ENCODE assay signal across 8 cellular contexts in genomic region chr21:15063081-15063820, GRCh38. TPM values are rescaled to one million over a fixed set of nuclear protein-coding genes. Genes with fewer than 3 reads are reported as not detected.
DNase-seq lines count a peak whose midpoint lies in the region; ATAC-seq and TF ChIP-seq lines count a peak whose summit lies in the region.

No MANE protein-coding gene starts in this region.

- no peak for DNase-seq in T-helper 2 cell treated with Interferon-gamma antibody and Interleukin-4, amounts not matched to agents 5 μg/mL and 100 μg/mL, for 36 hours (ENCODE audit: low spot score)
- no peak for DNase-seq in T-helper 2 cell
- peak; percentile 16 for DNase-seq in UCSD-AML1 (lab: John Stamatoyannopoulos, UW; ENCODE audit: unreplicated experiment)
- no peak for DNase-seq in natural killer cell
- no peak for DNase-seq in OCI-M2 (lab: John Stamatoyannopoulos, UW; ENCODE audit: unreplicated experiment)

- H3K27ac ChIP-seq in ectodermal cell (ENCODE audit: insufficient read depth, low read depth, low read length, poor library complexity, severe bottlenecking): peak overlapping the region; percentile 55

- no peaks in the 10 kb centered on the region for H3K9me3 Mint-ChIP-seq in T-helper 2 cell treated with Interferon-gamma antibody and Interleukin-4, amounts not matched to agents 5 μg/mL and 100 μg/mL, for 36 hours
- H3K9me3 Mint-ChIP-seq in natural killer cell: no peaks in the 10 kb centered on the region

- H3K4me3 Mint-ChIP-seq in T-helper 2 cell treated with Interferon-gamma antibody and Interleukin-4, amounts not matched to agents 5 μg/mL and 100 μg/mL, for 36 hours: peak overlapping the region; percentile 76
- peak overlapping the region; percentile 90 for H3K4me3 Mint-ChIP-seq in natural killer cell

- H3K4me3 ChIP-seq in ectodermal cell (ENCODE audit: insufficient read depth, low read depth, low read length): peak overlapping the region; percentile 87

- H3K4me1 ChIP-seq in ectodermal cell (ENCODE audit: control insufficient read depth, insufficient read depth, low read length): peaks cover 19% of the 10 kb centered on the region

- no peak for TF ChIP-seq CTCF in natural killer cell (IDR thresholded peaks at IDR 0.05)

- peaks cover 50% of the 10 kb centered on the region for H3K27me3 Mint-ChIP-seq in T-helper 2 cell treated with Interferon-gamma antibody and Interleukin-4, amounts not matched to agents 5 μg/mL and 100 μg/mL, for 36 hours (ENCODE audit: low read depth)
- no peaks in the 10 kb centered on the region for H3K27me3 Mint-ChIP-seq in natural killer cell (ENCODE audit: low read depth in 2 of 2)

- no peaks in the 10 kb centered on the region for H3K36me3 ChIP-seq in ectodermal cell (ENCODE audit: control insufficient read depth, insufficient read depth, low read length)

- intact Hi-C loops in natural killer cell (cut with micrococcal nuclease): loop anchor here (5.0 to 10.0 kb wide), 2 partner anchors 532 to 669 kb away; no protein-coding TSS in a partner anchor

- ATAC-seq in natural killer cell (no peak), GM21360 (IDR thresholded peaks at IDR 0.05; ENCODE audit: unreplicated experiment) (no peak), GM21447 (IDR thresholded peaks at IDR 0.05; ENCODE audit: unreplicated experiment) (no peak)

- WGBS in ectodermal cell, 2 experiments: 6% methylated on average over 11 of the region's 11 CpGs

- peaks cover 45% of the 10 kb centered on the region for H3K4me1 Mint-ChIP-seq in T-helper 2 cell treated with Interferon-gamma antibody and Interleukin-4, amounts not matched to agents 5 μg/mL and 100 μg/mL, for 36 hours (ENCODE audit: low read depth)
- H3K4me1 Mint-ChIP-seq in natural killer cell: peaks cover 49 to 52% of the 10 kb centered on the region in 2 donors

- H3K27ac Mint-ChIP-seq in T-helper 2 cell treated with Interferon-gamma antibody and Interleukin-4, amounts not matched to agents 5 μg/mL and 100 μg/mL, for 36 hours: peak overlapping the region; percentile 55
- H3K27ac Mint-ChIP-seq in natural killer cell: peak overlapping the region; percentile 82 to 84

- H3K9me3 ChIP-seq in ectodermal cell (ENCODE audit: control insufficient read depth, low read length): no peaks in the 10 kb centered on the region

- H3K27me3 ChIP-seq in ectodermal cell (ENCODE audit: control insufficient read depth, insufficient read depth, low read length, poor library complexity, severe bottlenecking): no peaks in the 10 kb centered on the region

- peaks cover 2% of the 10 kb centered on the region for H3K36me3 Mint-ChIP-seq in T-helper 2 cell treated with Interferon-gamma antibody and Interleukin-4, amounts not matched to agents 5 μg/mL and 100 μg/mL, for 36 hours (ENCODE audit: low read depth)
- no peaks in the 10 kb centered on the region for H3K36me3 Mint-ChIP-seq in natural killer cell

RNA-seq across cellular contexts. Expression of gene NRIP1, which starts 1.5 kb away (rescaled TPM):
- 51.8 TPM for polyA plus RNA-seq in ectodermal cell (2013, experiment 1 of 4)
- 59.0 TPM for polyA plus RNA-seq in ectodermal cell (2013, experiment 2 of 4)
- 46.2 TPM for polyA plus RNA-seq in ectodermal cell (2013, experiment 3 of 4)
- polyA plus RNA-seq in ectodermal cell (2013, experiment 4 of 4): 48.8 TPM
- 10 to 100 TPM; 42.4 to 46.8 (median 42.6) TPM for total RNA-seq in natural killer cell
